ENCODE assay signal across 8 cellular contexts in genomic region chr21:42737969-42738590, GRCh38.
DNase-seq lines count a peak whose midpoint lies in the region; ATAC-seq and TF ChIP-seq lines count a peak whose summit lies in the region.

No MANE protein-coding gene starts in this region.

- H4K20me1 ChIP-seq in smooth muscle cell (ENCODE audit: low read depth) = no peaks in the 10 kb centered on the region

- no peak overlapping the region for H3K9ac ChIP-seq in smooth muscle cell (ENCODE audit: low read depth)

- TF ChIP-seq CTCF in dorsolateral prefrontal cortex (IDR thresholded peaks at IDR 0.05 in 54 of 56, conservative IDR thresholded peaks at IDR 0.05 in 2 of 56; ENCODE audit: low read depth in 1 of 56, partially characterized antibody in 56 of 56) = no peak
- TF ChIP-seq CTCF in smooth muscle cell (IDR thresholded peaks at IDR 0.05; ENCODE audit: borderline replicate concordance, insufficient read depth, poor library complexity, severe bottlenecking) = no peak

- no peak overlapping the region for H3K4me2 ChIP-seq in smooth muscle cell

- H3K27ac Mint-ChIP-seq in naive thymus-derived CD4-positive, alpha-beta T cell = peak overlapping the region; percentile 68 to 100 (median 99)

- H3K27ac ChIP-seq in dorsolateral prefrontal cortex (peak overlapping the region in 56 of 59 donors; percentile 8 to 88 (median 70)), smooth muscle cell (ENCODE audit: low read depth) (no peak overlapping the region)
- H3K27ac ChIP-seq in naive thymus-derived CD4-positive, alpha-beta T cell (ENCODE audit: low read depth, low read length) = peak overlapping the region; percentile 78

- H3K4me3 Mint-ChIP-seq in naive thymus-derived CD4-positive, alpha-beta T cell = peak overlapping the region in 9 of 10 donors; percentile 70 to 86 (median 80)

- H3F3A ChIP-seq in smooth muscle cell (ENCODE audit: low read depth) = no peaks in the 10 kb centered on the region

- H3K4me1 ChIP-seq in naive thymus-derived CD4-positive, alpha-beta T cell (ENCODE audit: control insufficient read depth in 2 of 2, insufficient read depth in 2 of 2, low read length in 2 of 2) = peaks cover 13 to 33% of the 10 kb centered on the region in 2 donors
- no peaks in the 10 kb centered on the region for H3K4me1 ChIP-seq in smooth muscle cell (ENCODE audit: low read depth)

- H3K4me3 ChIP-seq in dorsolateral prefrontal cortex (no peak overlapping the region), smooth muscle cell (no peak overlapping the region)
- H3K4me3 ChIP-seq in naive thymus-derived CD4-positive, alpha-beta T cell (ENCODE audit: low read length) = peak overlapping the region; percentile 43

- no peak overlapping the region for H2AFZ ChIP-seq in smooth muscle cell (ENCODE audit: low read depth)

- peaks cover 6 to 46% (median 18%) of the 10 kb centered on the region in 5 donors for H3K36me3 Mint-ChIP-seq in naive thymus-derived CD4-positive, alpha-beta T cell

- peak; percentile 88 for ATAC-seq in naive thymus-derived CD4-positive, alpha-beta T cell
- ATAC-seq in GM21737 (IDR thresholded peaks at IDR 0.05; ENCODE audit: unreplicated experiment) (no peak), HG02852 (IDR thresholded peaks at IDR 0.05; ENCODE audit: unreplicated experiment) (no peak), GM21576 (IDR thresholded peaks at IDR 0.05; ENCODE audit: unreplicated experiment) (no peak)

- H3K27me3 ChIP-seq in dorsolateral prefrontal cortex (peaks cover 0 to 5% (median 0%) of the 10 kb centered on the region in 45 donors), smooth muscle cell (ENCODE audit: low read depth) (no peaks in the 10 kb centered on the region)
- no peaks in the 10 kb centered on the region for H3K27me3 ChIP-seq in naive thymus-derived CD4-positive, alpha-beta T cell (ENCODE audit: control insufficient read depth in 2 of 2, insufficient read depth in 2 of 2, low read length in 2 of 2)

- intact Hi-C loops in dorsolateral prefrontal cortex (cut with DNase I) = loop anchor here in 1 of 2 donors (5.0 to 10.0 kb wide), 2 partner anchors 44 to 83 kb away; partner anchors contain the start of gene PDE9A
- intact Hi-C loops in naive thymus-derived CD4-positive, alpha-beta T cell (cut with micrococcal nuclease) = loop anchor here in 1 of 2 donors (1.0 kb wide), 1 partner anchor 9 kb away; no protein-coding TSS in a partner anchor

- peaks cover 9 to 61% (median 52%) of the 10 kb centered on the region in 7 donors for H3K4me1 Mint-ChIP-seq in naive thymus-derived CD4-positive, alpha-beta T cell

- WGBS in smooth muscle cell (ENCODE audit: low lambda C conversion rate) = 81% methylated on average over 15 of the region's 15 CpGs

- POLR2A ChIA-PET in naive thymus-derived CD4-positive, alpha-beta T cell (lab: Charles Lee) = interaction anchor here (0.7 to 5.3 kb wide), 6 partner anchors 9 to 90 kb away, joined by 3 to 35 read pairs (median 4); no protein-coding TSS in a partner anchor

- no peaks in the 10 kb centered on the region for H3K9me3 ChIP-seq in naive thymus-derived CD4-positive, alpha-beta T cell (ENCODE audit: control insufficient read depth in 2 of 3, low read length in 3 of 3)
- no peaks in the 10 kb centered on the region for H3K9me3 ChIP-seq in smooth muscle cell (replicated peaks; ENCODE audit: low read depth)

- H3K79me2 ChIP-seq in smooth muscle cell (ENCODE audit: low read depth) = no peaks in the 10 kb centered on the region

- no peaks in the 10 kb centered on the region for H3K9me3 Mint-ChIP-seq in naive thymus-derived CD4-positive, alpha-beta T cell

- peaks cover 0 to 9% (median 3%) of the 10 kb centered on the region in 3 experiments for H3K36me3 ChIP-seq in naive thymus-derived CD4-positive, alpha-beta T cell (ENCODE audit: control insufficient read depth in 2 of 3, insufficient read depth in 3 of 3, low read length in 3 of 3)
- peaks cover 5% of the 10 kb centered on the region for H3K36me3 ChIP-seq in smooth muscle cell (ENCODE audit: low read depth)

- no peaks in the 10 kb centered on the region for H3K27me3 Mint-ChIP-seq in naive thymus-derived CD4-positive, alpha-beta T cell

- CTCF ChIA-PET in naive thymus-derived CD4-positive, alpha-beta T cell (lab: Charles Lee) = interaction anchor here (1.0 kb wide), 2 partner anchors 43 to 95 kb away, joined by 3 to 5 read pairs; no protein-coding TSS in a partner anchor

- DNase-seq in Ammon's horn (ENCODE audit: low spot score) (peak; percentile 78), SIG-M5 treated with dmso at 0.1 percent for 504 hours (lab: John Stamatoyannopoulos, UW; ENCODE audit: unreplicated experiment) (peak; percentile 81), dorsolateral prefrontal cortex (peak in 3 of 10 donors; percentile 23 to 48 (median 42)), smooth muscle cell (lab: John Stamatoyannopoulos, UW; ENCODE audit: unreplicated experiment) (no peak)
- DNase-seq in naive thymus-derived CD4-positive, alpha-beta T cell = peak in 7 of 9 donors; percentile 39 to 76 (median 61)
